ENCODE assay signal across 9 cellular contexts in genomic region chr14:68794130-68794855, GRCh38. TPM values are rescaled to one million over a fixed set of nuclear protein-coding genes. Genes with fewer than 3 reads are reported as not detected.
DNase-seq lines count a peak whose midpoint lies in the region; ATAC-seq, FAIRE-seq and TF ChIP-seq lines count a peak whose summit lies in the region.
"Had no signal": no experiment of that assay in that cellular context is flagged by ENCODE, and none has a peak within 500 bp of the region (broad histone marks: within the 10 kb centered on the region; RNA-seq: fewer than 3 reads in every experiment).

No MANE protein-coding gene starts in this region.

- dilution Hi-C loops in mammary epithelial cell (cut with HindIII; ENCODE audit: low sequenced_read_pairs): no loop called here

- H3K36me3 ChIP-seq in mammary epithelial cell (ENCODE audit: insufficient read depth, low read length): peaks cover 17% of the 10 kb centered on the region
- peaks cover under 1 to 25% of the 10 kb centered on the region in 2 donors for H3K36me3 ChIP-seq in kidney (ENCODE audit: control insufficient read depth in 1 of 2, insufficient read depth in 2 of 2, low read length in 2 of 2)

- peaks cover 7% of the 10 kb centered on the region for H3K4me1 ChIP-seq in mammary epithelial cell (ENCODE audit: insufficient read depth, low read length)
- H3K4me1 ChIP-seq in kidney (ENCODE audit: control insufficient read depth in 1 of 2, insufficient read depth in 1 of 2, low read depth in 1 of 2, low read length in 2 of 2): peaks cover 7 to 11% of the 10 kb centered on the region in 2 donors

- CTCF ChIA-PET in mammary epithelial cell (lab: Charles Lee; ENCODE audit: low non-redundant PET): no interaction called here

- peak overlapping the region; percentile 94 for H3K4me2 ChIP-seq in mammary epithelial cell (ENCODE audit: insufficient read depth, low read depth, low read length)

- FAIRE-seq in kidney (lab: Jason Lieb, UNC): no peak
- FAIRE-seq: colon had no signal

- peaks cover 8% of the 10 kb centered on the region for H4K20me1 ChIP-seq in mammary epithelial cell (ENCODE audit: insufficient read depth, low read length)

- no TSS peak for BruUV-seq in mammary epithelial cell (replicated peaks; lab: Mats Ljungman, UMichigan)

- H3K9me3 ChIP-seq in mammary epithelial cell (replicated peaks; ENCODE audit: insufficient read depth, low read length) (no peaks in the 10 kb centered on the region), kidney (ENCODE audit: control insufficient read depth in 1 of 2, low read length in 2 of 2) (no peaks in the 10 kb centered on the region)

- no peak for TF ChIP-seq CTCF in WI38 (IDR thresholded peaks at IDR 0.05; ENCODE audit: low read depth, low read length)
- no peak for TF ChIP-seq CTCF in mammary epithelial cell (conservative IDR thresholded peaks at IDR 0.05 in 1 of 2, IDR thresholded peaks at IDR 0.05 in 1 of 2; ENCODE audit: extremely low read depth in 1 of 2, insufficient read depth in 1 of 2, low read depth in 1 of 2, low read length in 2 of 2)
- TF ChIP-seq CTCF in kidney (IDR thresholded peaks at IDR 0.05; ENCODE audit: borderline replicate concordance, extremely low read depth, insufficient read depth): no peak

- no peak overlapping the region for H2AFZ ChIP-seq in mammary epithelial cell (ENCODE audit: low read depth, low read length)

- peak overlapping the region; percentile 99 for H3K9ac ChIP-seq in mammary epithelial cell (ENCODE audit: insufficient read depth, low read length)
- peak overlapping the region; percentile 84 to 99 for H3K9ac ChIP-seq in kidney (ENCODE audit: low read length in 2 of 2)

- intact Hi-C loops in mammary epithelial cell (cut with micrococcal nuclease) (no loop called here), kidney (cut with DNase I) (loop anchor here (10.0 kb wide), 1 partner anchor 249 kb away; no protein-coding TSS in a partner anchor)

- H3K4me3 ChIP-seq in WI38 (ENCODE audit: low read depth, low read length) (peak overlapping the region; percentile 100), mammary epithelial cell (replicated peaks in 1 of 3; ENCODE audit: insufficient read depth in 1 of 3, low read depth in 2 of 3, low read length in 3 of 3) (peak overlapping the region; percentile 63 to 72 (median 72)), kidney (ENCODE audit: low read length in 2 of 2) (peak overlapping the region; percentile 54 to 89)

- peak; percentile 96 for DNase-seq in CD1c-positive myeloid dendritic cell (ENCODE audit: extremely low spot score)
- DNase-seq in HS-5 (ENCODE audit: low read depth): peak; percentile 82
- DNase-seq in mammary epithelial cell: peak; percentile 86
- peak; percentile 97 for DNase-seq in kidney
- peak; percentile 74 to 84 for DNase-seq in stimulated activated CD4-positive, alpha-beta T cell treated with anti-CD3 and anti-CD28 coated beads, Interleukin-15, amount 100 ng/mL, for 48 hours (ENCODE audit: low read depth in 2 of 2)

- no peak for ATAC-seq in HG02610 (IDR thresholded peaks at IDR 0.05; ENCODE audit: unreplicated experiment)
- ATAC-seq in GM18873 (IDR thresholded peaks at IDR 0.05; ENCODE audit: low FRiP score, unreplicated experiment): no peak

- H3K79me2 ChIP-seq in mammary epithelial cell (ENCODE audit: insufficient read depth, low read length): peaks cover 64% of the 10 kb centered on the region

- H3K27ac ChIP-seq in mammary epithelial cell (ENCODE audit: insufficient read depth, low read depth, low read length) (peak overlapping the region; percentile 98), kidney (ENCODE audit: low read depth in 2 of 2, low read length in 2 of 2) (peak overlapping the region; percentile 100)

- in situ Hi-C loops in mammary epithelial cell (cut with MboI; ENCODE audit: low sequenced_read_pairs in 2 of 2): loop anchor here in 1 of 2 donors (25.0 kb wide), 1 partner anchor 257 kb away; no protein-coding TSS in a partner anchor

- WGBS in mammary epithelial cell (ENCODE audit: low coverage, missing lambda C conversion rate): under 1% methylated on average over 14 of the region's 41 CpGs

- H3K27me3 ChIP-seq in mammary epithelial cell (ENCODE audit: insufficient read depth, low read length): no peaks in the 10 kb centered on the region

RNA-seq across cellular contexts. Expression of gene ZFP36L1, which starts 1.4 kb away (rescaled TPM):
- total RNA-seq in mammary epithelial cell (100 to 1,000 TPM; 169 to 373 TPM), kidney (289 TPM)
- polyA plus RNA-seq in mammary epithelial cell (140 TPM), kidney (ENCODE audit: insufficient read depth, low read depth, low replicate concordance) (73.3 TPM)
- 99.0 TPM for polyA minus RNA-seq in mammary epithelial cell
